ENCODE assay signal across 19 cellular contexts in the genomic region with DNA sequence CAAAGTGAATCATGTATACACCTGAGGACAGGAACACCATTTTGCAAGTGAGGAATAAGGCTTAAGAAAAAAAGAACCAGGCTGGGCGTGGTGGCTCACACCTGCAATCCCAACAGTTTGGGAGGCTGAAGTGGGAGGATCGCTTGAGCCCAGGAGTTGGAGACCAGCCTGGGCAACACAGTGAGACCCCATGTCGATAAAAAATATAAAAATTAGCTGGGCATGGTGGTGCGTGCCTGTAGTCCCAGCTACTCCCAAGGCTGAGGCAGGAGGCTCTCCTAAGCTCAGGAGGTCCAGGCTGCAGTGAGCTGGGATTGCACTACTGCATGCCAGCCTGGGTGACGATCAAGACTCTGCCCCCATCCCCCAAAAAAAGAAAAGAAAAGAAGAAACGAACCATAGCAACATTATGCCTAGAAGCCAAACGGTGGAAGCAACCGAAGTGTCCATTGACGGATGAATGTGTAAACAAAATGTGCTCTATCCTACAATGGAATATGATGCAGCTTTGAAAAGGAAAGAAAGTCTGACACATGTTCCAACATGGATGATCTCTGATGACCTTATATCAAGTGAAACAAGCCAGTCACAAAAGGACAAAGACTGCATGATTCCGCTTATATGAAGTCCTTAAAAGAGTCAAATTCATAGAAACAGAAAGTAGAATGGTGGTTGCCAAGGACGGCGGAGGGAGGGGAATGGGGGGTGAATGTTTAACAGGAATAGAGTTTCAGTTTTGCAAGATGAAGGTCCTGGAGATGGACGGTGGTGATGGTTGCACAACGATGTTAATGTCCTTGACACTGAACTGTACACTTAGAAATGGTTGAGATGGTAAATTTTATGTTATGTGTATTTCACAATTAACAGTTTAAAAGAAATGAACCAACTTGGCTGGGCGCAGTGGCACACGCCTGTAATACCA. TPM values are rescaled to one million over a fixed set of nuclear protein-coding genes. Genes with fewer than 3 reads are reported as not detected.
A peak's percentile ranks its signal among the peaks of the same experiment; 100 is the strongest.
DNase-seq lines count a peak whose midpoint lies in the region; TF ChIP-seq lines count a peak whose summit lies in the region.
"Had no signal": no experiment of that assay in that cellular context is flagged by ENCODE, and none has a peak within 500 bp of the region (broad histone marks: within the 10 kb centered on the region; RNA-seq: fewer than 3 reads in every experiment).

No MANE protein-coding gene starts in this region.

- no peak overlapping the region for H3K9ac ChIP-seq in mesenchymal stem cell (ENCODE audit: low read length)

- no peak overlapping the region for H3K14ac ChIP-seq in mesenchymal stem cell (ENCODE audit: low read length in 2 of 2)

- H2BK120ac ChIP-seq in mesenchymal stem cell (ENCODE audit: low read depth, low read length): no peak overlapping the region

- no peak for TF ChIP-seq POLR2A in thyroid gland (IDR thresholded peaks at IDR 0.05)

- no peak overlapping the region for H4K8ac ChIP-seq in mesenchymal stem cell (ENCODE audit: low read length)

- TF ChIP-seq CTCF in thyroid gland (IDR thresholded peaks at IDR 0.05): no peak

- no peak overlapping the region for H2BK15ac ChIP-seq in mesenchymal stem cell (ENCODE audit: low read depth, poor library complexity, severe bottlenecking)

- H3K23ac ChIP-seq in mesenchymal stem cell (ENCODE audit: low read length in 2 of 2): no peak overlapping the region

- H2BK5ac ChIP-seq in mesenchymal stem cell (ENCODE audit: low read depth, low read length, poor library complexity, severe bottlenecking): no peak overlapping the region

- peaks cover 17% of the 10 kb centered on the region for H3K4me1 ChIP-seq in mesenchymal stem cell (ENCODE audit: control insufficient read depth, insufficient read depth, low read depth, low read length)
- H3K4me1 ChIP-seq in thyroid gland: peaks cover 24 to 37% of the 10 kb centered on the region in 2 donors

- no peaks in the 10 kb centered on the region for H3K79me1 ChIP-seq in mesenchymal stem cell (replicated peaks; ENCODE audit: low read length, poor library complexity, severe bottlenecking)

- DNase-seq in MV-4-11 (lab: John Stamatoyannopoulos, UW): peak; percentile 92
- no peak for DNase-seq in mesenchymal stem cell
- no peak for DNase-seq in thyroid gland
- no peak for DNase-seq in HUDEP-2 (lab: John Stamatoyannopoulos, UW; ENCODE audit: unreplicated experiment in 76 of 76)
- DNase-seq in NCI-H82 treated with DMSO at 0.1 percent for 48 hours (lab: John Stamatoyannopoulos, UW; ENCODE audit: unreplicated experiment): no peak
- DNase-seq in substantia nigra (lab: John Stamatoyannopoulos, UW): no peak
- DNase-seq: activated CD4-positive, alpha-beta T cell treated with anti-CD3 and anti-CD28 coated beads, Interleukin-2, amount 10 ng/mL, durations not matched to agents 24 days and 14 days; activated CD8-positive, alpha-beta memory T cell treated with anti-CD3 and anti-CD28 coated beads, Interleukin-2, amount 50 U/mL, for 4 hours; activated naive CD4-positive, alpha-beta T cell treated with Interleukin-2 at 50 U/mL for 16 hours; COR-L47; KBM-7; kidney glomerular epithelial cell; NCI-H1105; right cardiac atrium; stimulated activated naive CD4-positive, alpha-beta T cell treated with Interleukin-2 at 50 U/mL for 16 hours; T1000 had no signal

- H3K36me3 ChIP-seq in mesenchymal stem cell (ENCODE audit: control insufficient read depth in 1 of 2, insufficient read depth in 2 of 2, low read depth in 1 of 2, low read length in 2 of 2): no peaks in the 10 kb centered on the region
- H3K36me3 ChIP-seq in thyroid gland: no peaks in the 10 kb centered on the region
- H3K36me3 ChIP-seq: ascending aorta had no signal

- intact Hi-C loops in thyroid gland (cut with DNase I): no loop called here

- no peaks in the 10 kb centered on the region for H3K9me3 ChIP-seq in mesenchymal stem cell (ENCODE audit: control insufficient read depth, low read length)
- no peaks in the 10 kb centered on the region for H3K9me3 ChIP-seq in thyroid gland
- H3K9me3 ChIP-seq: ascending aorta had no signal

- H3K4me3 ChIP-seq in mesenchymal stem cell (ENCODE audit: insufficient read depth in 1 of 2, low read depth in 1 of 2, low read length in 2 of 2) (no peak overlapping the region), thyroid gland (replicated peaks in 1 of 3) (no peak overlapping the region)
- H3K4me3 ChIP-seq: ascending aorta had no signal

- H3K27ac ChIP-seq in angular gyrus (ENCODE audit: low read depth, low read length) (peak overlapping the region; percentile 13), mesenchymal stem cell (ENCODE audit: low read length, poor library complexity, severe bottlenecking) (peak overlapping the region; percentile 11), thyroid gland (peak overlapping the region in 2 of 3 donors; percentile 82), substantia nigra (ENCODE audit: low read depth, low read length, poor library complexity, severe bottlenecking) (no peak overlapping the region)
- H3K27ac ChIP-seq: foreskin keratinocyte had no signal

- no peak overlapping the region for H3K4me2 ChIP-seq in mesenchymal stem cell (ENCODE audit: low read length, poor library complexity, severe bottlenecking)

- peak overlapping the region; percentile 10 for H2AK5ac ChIP-seq in mesenchymal stem cell (ENCODE audit: low read length, severe bottlenecking)

- H2AFZ ChIP-seq in mesenchymal stem cell (ENCODE audit: low read depth, low read length): no peak overlapping the region

- H3K18ac ChIP-seq in mesenchymal stem cell (ENCODE audit: low read depth in 1 of 2, low read length in 2 of 2): no peak overlapping the region

- H3K27me3 ChIP-seq in mesenchymal stem cell (ENCODE audit: control insufficient read depth in 1 of 2, insufficient read depth in 1 of 2, low read length in 2 of 2) (peaks cover 0 to 58% of the 10 kb centered on the region in 2 experiments), thyroid gland (no peaks in the 10 kb centered on the region)
- H3K27me3 ChIP-seq: ascending aorta had no signal

- H3K4ac ChIP-seq in mesenchymal stem cell (ENCODE audit: low read depth in 1 of 2, low read length in 2 of 2): no peak overlapping the region

- WGBS in mesenchymal stem cell: 93% methylated on average over 16 of the region's 16 CpGs
- 90 to 94% methylated on average over 16 of the region's 16 CpGs for WGBS in thyroid gland, 2 donors

- H2BK12ac ChIP-seq in mesenchymal stem cell (ENCODE audit: low read length in 2 of 2): no peak overlapping the region

- no peak overlapping the region for H4K91ac ChIP-seq in mesenchymal stem cell (ENCODE audit: low read length)

RNA-seq across cellular contexts. Expression of a gene that starts 8.6 kb away (rescaled TPM):
- polyA plus RNA-seq in mesenchymal stem cell (2013, experiment 1 of 2): 13.4 TPM
- polyA plus RNA-seq in mesenchymal stem cell (2013, experiment 2 of 2): 13.7 TPM
- total RNA-seq in thyroid gland: 10 to 100 TPM; 37.1 to 73.2 (median 50.6) TPM

RNA-seq across cellular contexts. Expression of a gene that starts 57.9 kb away (rescaled TPM):
- polyA plus RNA-seq in mesenchymal stem cell (2013, experiment 1 of 2): 19.9 TPM
- polyA plus RNA-seq in mesenchymal stem cell (2013, experiment 2 of 2): 19.9 TPM
- total RNA-seq in thyroid gland: 10 to 100 TPM; 11.7 to 31.3 (median 22.1) TPM
